In genomic region chr20:63610581-63611435, GRCh38 we compare ENCODE assay signal across 19 cellular contexts. TPM values are rescaled to one million over a fixed set of nuclear protein-coding genes. Genes with fewer than 3 reads are reported as not detected.
A peak's percentile ranks its signal among the peaks of the same experiment; 100 is the strongest.
DNase-seq lines count a peak whose midpoint lies in the region; ATAC-seq and TF ChIP-seq lines count a peak whose summit lies in the region.
"Had no signal": no experiment of that assay in that cellular context is flagged by ENCODE, and none has a peak within 500 bp of the region (broad histone marks: within the 10 kb centered on the region; RNA-seq: fewer than 3 reads in every experiment).

No MANE protein-coding gene starts in this region.

- no peak overlapping the region for H3K4me3 ChIP-seq in sigmoid colon
- H3K4me3 ChIP-seq: GM12878, GM23338 had no signal

- intact Hi-C loops in CD14-positive monocyte (cut with micrococcal nuclease): loop anchor here in 1 of 2 donors (5.0 kb wide), 1 partner anchor 34 kb away; no protein-coding TSS in a partner anchor
- intact Hi-C loops in sigmoid colon (cut with DNase I): no loop called here

- TF ChIP-seq CTCF in RWPE1 (conservative IDR thresholded peaks at IDR 0.05; ENCODE audit: low read depth): no peak
- TF ChIP-seq CTCF in CD14-positive monocyte (IDR thresholded peaks at IDR 0.05): no peak
- TF ChIP-seq CTCF in sigmoid colon (IDR thresholded peaks at IDR 0.05): no peak

- POLR2A ChIA-PET in RWPE1 (lab: Yijun Ruan, JAX; ENCODE audit: low non-redundant PET): no interaction called here

- H3K9me3 Mint-ChIP-seq in stimulated activated effector memory CD8-positive, alpha-beta T cell treated with anti-CD3 and anti-CD28 coated beads, Interleukin-12 subunit alpha, Interleukin-12 subunit beta, amount 100 ng/mL, for 72 hours: no peaks in the 10 kb centered on the region
- peaks cover 4 to 11% (median 7%) of the 10 kb centered on the region in 7 donors for H3K9me3 Mint-ChIP-seq in CD14-positive monocyte

- ATAC-seq in stimulated activated effector memory CD8-positive, alpha-beta T cell treated with anti-CD3 and anti-CD28 coated beads, Interleukin-12 subunit alpha, Interleukin-12 subunit beta, amount 100 ng/mL, for 72 hours: no peak
- ATAC-seq: GM12878, GM23338 had no signal

- CTCF ChIA-PET in RWPE1 (lab: Yijun Ruan, JAX): interaction anchor here (1.2 kb wide), 1 partner anchor 25 kb away, joined by 3 read pairs; no protein-coding TSS in a partner anchor

- TF ChIP-seq EP300 in sigmoid colon (IDR thresholded peaks at IDR 0.05): no peak

- H3K36me3 Mint-ChIP-seq in stimulated activated effector memory CD8-positive, alpha-beta T cell treated with anti-CD3 and anti-CD28 coated beads, Interleukin-12 subunit alpha, Interleukin-12 subunit beta, amount 100 ng/mL, for 72 hours: peaks cover 28% of the 10 kb centered on the region
- H3K36me3 Mint-ChIP-seq in CD14-positive monocyte: peaks cover 22 to 37% of the 10 kb centered on the region in 2 donors

- peak overlapping the region; percentile 69 for H3K27ac Mint-ChIP-seq in stimulated activated effector memory CD8-positive, alpha-beta T cell treated with anti-CD3 and anti-CD28 coated beads, Interleukin-12 subunit alpha, Interleukin-12 subunit beta, amount 100 ng/mL, for 72 hours
- peak overlapping the region in 3 of 7 donors; percentile 23 to 96 (median 35) for H3K27ac Mint-ChIP-seq in CD14-positive monocyte
- H3K27ac Mint-ChIP-seq: GM23338 had no signal

- no peaks in the 10 kb centered on the region for H3K4me1 ChIP-seq in sigmoid colon

- no peak for TF ChIP-seq POLR2A in sigmoid colon (IDR thresholded peaks at IDR 0.05)

- H3K36me3 ChIP-seq in sigmoid colon: peaks cover 0 to 3% (median 0%) of the 10 kb centered on the region in 4 donors

- no peaks in the 10 kb centered on the region for H3K9me3 ChIP-seq in sigmoid colon

- peaks cover 1 to 4% (median 3%) of the 10 kb centered on the region in 3 donors for H3K27me3 Mint-ChIP-seq in CD14-positive monocyte (ENCODE audit: low read depth in 3 of 3)

- no peaks in the 10 kb centered on the region for H3K27me3 ChIP-seq in sigmoid colon

- H3K4me3 Mint-ChIP-seq in stimulated activated effector memory CD8-positive, alpha-beta T cell treated with anti-CD3 and anti-CD28 coated beads, Interleukin-12 subunit alpha, Interleukin-12 subunit beta, amount 100 ng/mL, for 72 hours: no peak overlapping the region
- no peak overlapping the region for H3K4me3 Mint-ChIP-seq in CD14-positive monocyte
- H3K4me3 Mint-ChIP-seq: GM23338 had no signal

- 93% methylated on average over 17 of the region's 17 CpGs for WGBS in sigmoid colon, 2 donors

- H3K27ac ChIP-seq in RWPE1 (peak overlapping the region; percentile 41), sigmoid colon (no peak overlapping the region)

- peak; percentile 54 for DNase-seq in DMS79 (lab: John Stamatoyannopoulos, UW)
- no peak for DNase-seq in RWPE1 (ENCODE audit: low spot score)
- DNase-seq in iPS-NIHi7 (ENCODE audit: extremely low spot score): peak; percentile 7
- DNase-seq in stimulated activated effector memory CD8-positive, alpha-beta T cell treated with anti-CD3 and anti-CD28 coated beads, Interleukin-12 subunit alpha, Interleukin-12 subunit beta, amount 100 ng/mL, for 72 hours (ENCODE audit: low spot score in 2 of 2): no peak
- no peak for DNase-seq in CD14-positive monocyte (ENCODE audit: low spot score)
- DNase-seq in sigmoid colon: no peak
- DNase-seq in SKM-1 (lab: John Stamatoyannopoulos, UW; ENCODE audit: unreplicated experiment): no peak
- DNase-seq in T-helper 2 cell: no peak
- DNase-seq: COR-L47, EL, KG1, NCI-H1417 treated with DMSO at 0.1 percent for 48 hours, NCI-H1930, NCI-H345, NCI-H526, SW 1271 had no signal

- peaks cover 19% of the 10 kb centered on the region for H3K4me1 Mint-ChIP-seq in stimulated activated effector memory CD8-positive, alpha-beta T cell treated with anti-CD3 and anti-CD28 coated beads, Interleukin-12 subunit alpha, Interleukin-12 subunit beta, amount 100 ng/mL, for 72 hours
- H3K4me1 Mint-ChIP-seq in CD14-positive monocyte: peaks cover 46% of the 10 kb centered on the region
- H3K4me1 Mint-ChIP-seq: GM23338 had no signal

RNA-seq across cellular contexts. Expression of gene GMEB2, which starts 16.1 kb away (rescaled TPM):
- polyA plus RNA-seq in CD14-positive monocyte (1 to 10 TPM; 2.7 to 3.8 TPM), sigmoid colon (10 to 100 TPM in 1 of 3 donors, 1 to 10 TPM in 2; 6.0 to 15.1 (median 7.4) TPM)
- total RNA-seq in sigmoid colon: 1 to 10 TPM; 6.2 to 8.2 (median 8.0) TPM

RNA-seq across cellular contexts. Expression of gene HELZ2, which starts 36.8 kb away (rescaled TPM):
- polyA plus RNA-seq in CD14-positive monocyte (1 to 10 TPM; 3.0 to 3.3 TPM), sigmoid colon (10 to 100 TPM in 1 of 3 donors, 1 to 10 TPM in 2; 1.2 to 38.4 (median 3.5) TPM)
- total RNA-seq in sigmoid colon: 10 to 100 TPM in 3 of 4 donors, 1 to 10 TPM in 1; 9.5 to 48.1 (median 15.4) TPM

RNA-seq across cellular contexts. Expression of gene STMN3, which starts 42.4 kb away (rescaled TPM):
- polyA plus RNA-seq in CD14-positive monocyte (under 1 TPM; 0.10 to 0.15 TPM), sigmoid colon (10 to 100 TPM in 1 of 3 donors, 1 to 10 TPM in 2; 1.8 to 25.2 (median 6.6) TPM)
- total RNA-seq in sigmoid colon: 10 to 100 TPM; 14.6 to 22.1 (median 20.1) TPM

RNA-seq across cellular contexts. Expression of gene RTEL1, which starts 47.3 kb away (rescaled TPM):
- polyA plus RNA-seq in CD14-positive monocyte (1 to 10 TPM; 1.0 to 4.8 TPM), sigmoid colon (10 to 100 TPM in 1 of 3 donors, 1 to 10 TPM in 2; 3.6 to 22.4 (median 9.0) TPM)
- 10 to 100 TPM; 19.6 to 44.3 (median 31.4) TPM for total RNA-seq in sigmoid colon

RNA-seq across cellular contexts. Expression of gene FNDC11, which starts 56.8 kb away (rescaled TPM):
- not detected for polyA plus RNA-seq in CD14-positive monocyte
- total RNA-seq in sigmoid colon: under 1 TPM; 0.16 to 0.55 (median 0.45) TPM
- under 1 TPM in 2 of 3 donors, not detected in 1; under 0.01 to 0.47 TPM for polyA plus RNA-seq in sigmoid colon
- total RNA-seq: SK-MEL-5 had no signal

Comparison
In these comparisons a context has a peak if more than half of its experiments do, and no peak if none do; other contexts are left out.
1. DNase-seq: peak in DMS79 (single experiment) and iPS-NIHi7 (single experiment); none in RWPE1 (single experiment), stimulated activated effector memory CD8-positive, alpha-beta T cell treated with anti-CD3 and anti-CD28 coated beads, Interleukin-12 subunit alpha, Interleukin-12 subunit beta, amount 100 ng/mL, for 72 hours (0 of 2), CD14-positive monocyte (single experiment), sigmoid colon (single experiment), SKM-1 (single experiment) and T-helper 2 cell (0 of 5).